ENCODE assay signal across 8 cellular contexts in genomic region chr16:67480833-67481560, GRCh38. TPM values are rescaled to one million over a fixed set of nuclear protein-coding genes. Genes with fewer than 3 reads are reported as not detected.
DNase-seq lines count a peak whose midpoint lies in the region; ATAC-seq and TF ChIP-seq lines count a peak whose summit lies in the region.

Gene ATP6V0D1 (minus strand): TSS chr16:67481157. CDS start chr16:67481086, 71 bp downstream.

- peaks cover 4% of the 10 kb centered on the region for H3K36me3 ChIP-seq in mucosa of descending colon (ENCODE audit: low read depth)

- H3K4me1 ChIP-seq in mucosa of descending colon (ENCODE audit: low read depth), result peaks cover 33% of the 10 kb centered on the region

- ATAC-seq in GM21529 (IDR thresholded peaks at IDR 0.05; ENCODE audit: unreplicated experiment) (peak; percentile 92), mucosa of descending colon (peak; percentile 92)

- intact Hi-C loops in mucosa of descending colon (cut with DNase I, micrococcal nuclease), result no loop called here

- H3K27me3 Mint-ChIP-seq in IgD-negative memory B cell, result no peaks in the 10 kb centered on the region

- H3K4me1 Mint-ChIP-seq in IgD-negative memory B cell, result peaks cover 24 to 32% (median 29%) of the 10 kb centered on the region in 3 donors

- H3K4me3 ChIP-seq in epithelial cell of esophagus (ENCODE audit: low read length) (peak within 1 kb of the TSS; percentile 97), mucosa of descending colon (peak within 1 kb of the TSS; percentile 94)

- TF ChIP-seq CTCF in epithelial cell of esophagus (IDR thresholded peaks at IDR 0.05; ENCODE audit: insufficient read depth, low read depth, low read length, missing control alignments) (peak; percentile 74), mucosa of descending colon (IDR thresholded peaks at IDR 0.05) (peak; percentile 91)

- DNase-seq in DMS153 (lab: John Stamatoyannopoulos, UW) (peak; percentile 97), OCI-M1 (lab: John Stamatoyannopoulos, UW) (peak; percentile 99), activated T-cell treated with anti-CD3 and anti-CD28 coated beads for 4 hours (peak; percentile 97), epithelial cell of esophagus (ENCODE audit: low read depth) (peak; percentile 98), mucosa of descending colon (peak; percentile 99 to 100 (median 100))
- DNase-seq in stimulated activated CD8-positive, alpha-beta memory T cell treated with anti-CD3 and anti-CD28 coated beads, Interleukin-4, amount 100 ng/mL, for 24 hours (ENCODE audit: low read depth), result peak; percentile 98

- no peaks in the 10 kb centered on the region for H3K9me3 Mint-ChIP-seq in IgD-negative memory B cell

- peaks cover 5% of the 10 kb centered on the region for H3K36me3 Mint-ChIP-seq in IgD-negative memory B cell

- H3K4me3 Mint-ChIP-seq in IgD-negative memory B cell, result peak within 1 kb of the TSS; percentile 98 to 100 (median 99)

- H3K27ac Mint-ChIP-seq in IgD-negative memory B cell, result peak within 1 kb of the TSS; percentile 99

- H3K9me3 ChIP-seq in mucosa of descending colon, result no peaks in the 10 kb centered on the region

RNA-seq across cellular contexts. Expression of gene ATP6V0D1, which starts in this region (rescaled TPM):
- polyA plus RNA-seq in IgD-negative memory B cell, result 160 TPM
- total RNA-seq in mucosa of descending colon, result 100 to 1,000 TPM; 152 to 253 (median 228) TPM

Comparison
In these comparisons a context has a peak if more than half of its experiments do, and no peak if none do; other contexts are left out.
1. Peak in every context shown above with its lines: DNase-seq, ATAC-seq and H3K4me3 ChIP-seq.